ENCODE assay signal across 8 cellular contexts in genomic region chr1:10694633-10695627, GRCh38.
DNase-seq lines count a peak whose midpoint lies in the region; ATAC-seq and TF ChIP-seq lines count a peak whose summit lies in the region.

No MANE protein-coding gene starts in this region.

- no peaks in the 10 kb centered on the region for H3K9me3 ChIP-seq in ovary
- H3K9me3 ChIP-seq in thoracic aorta = no peaks in the 10 kb centered on the region

- intact Hi-C loops in Right ventricle myocardium superior (cut with DNase I) = no loop called here
- intact Hi-C loops in ovary (cut with DNase I) = loop anchor here in 1 of 4 donors (10.0 kb wide), 1 partner anchor 60 kb away; no protein-coding TSS in a partner anchor

- peak overlapping the region; percentile 48 for H3K4me3 ChIP-seq in H7 (ENCODE audit: insufficient read depth, low read depth, low read length)
- H3K4me3 ChIP-seq in ovary = peak overlapping the region; percentile 48
- H3K4me3 ChIP-seq in thoracic aorta = peak overlapping the region; percentile 80

- H3K27ac ChIP-seq in ovary = peak overlapping the region in 1 of 2 donors; percentile 61
- H3K27ac ChIP-seq in thoracic aorta = peak overlapping the region; percentile 79 to 83

- DNase-seq in DMS 273 treated with DMSO at 0.1 percent for 48 hours (lab: John Stamatoyannopoulos, UW) (peak; percentile 51), H7 (peak; percentile 100), NCI-H1048 (lab: John Stamatoyannopoulos, UW) (peak; percentile 59), SW480 (ENCODE audit: low spot score) (peak; percentile 84), Right ventricle myocardium superior (peak; percentile 94), ovary (peak; percentile 87 to 92 (median 90)), thoracic aorta (ENCODE audit: low spot score) (peak; percentile 57)
- DNase-seq in activated naive CD8-positive, alpha-beta T cell treated with anti-CD3 and anti-CD28 coated beads, Interleukin-2, amount 10 ng/mL, durations not matched to agents 7 days and 5 days = peak; percentile 83

- H3K4me3 Mint-ChIP-seq in activated naive CD8-positive, alpha-beta T cell treated with anti-CD3 and anti-CD28 coated beads, Interleukin-2, amount 10 ng/mL, durations not matched to agents 7 days and 5 days = peak overlapping the region; percentile 83

- POLR2A ChIA-PET in activated naive CD8-positive, alpha-beta T cell treated with anti-CD3 and anti-CD28 coated beads, Interleukin-2, amount 10 ng/mL, durations not matched to agents 7 days and 5 days (lab: Charles Lee) = no interaction called here

- H3K4me1 Mint-ChIP-seq in activated naive CD8-positive, alpha-beta T cell treated with anti-CD3 and anti-CD28 coated beads, Interleukin-2, amount 10 ng/mL, durations not matched to agents 7 days and 5 days = peaks cover 17% of the 10 kb centered on the region

- H3K27me3 Mint-ChIP-seq in activated naive CD8-positive, alpha-beta T cell treated with anti-CD3 and anti-CD28 coated beads, Interleukin-2, amount 10 ng/mL, durations not matched to agents 7 days and 5 days = peaks cover 10% of the 10 kb centered on the region

- TF ChIP-seq POLR2A in ovary (IDR thresholded peaks at IDR 0.05) = no peak

- no peaks in the 10 kb centered on the region for H3K9me3 Mint-ChIP-seq in activated naive CD8-positive, alpha-beta T cell treated with anti-CD3 and anti-CD28 coated beads, Interleukin-2, amount 10 ng/mL, durations not matched to agents 7 days and 5 days

- H3K4me1 ChIP-seq in ovary (ENCODE audit: insufficient read depth) (no peaks in the 10 kb centered on the region), thoracic aorta (ENCODE audit: control insufficient read depth in 1 of 2, low read depth in 2 of 2) (peaks cover 14 to 40% of the 10 kb centered on the region in 2 donors)

- peak; percentile 74 for ATAC-seq in activated naive CD8-positive, alpha-beta T cell treated with anti-CD3 and anti-CD28 coated beads, Interleukin-2, amount 10 ng/mL, durations not matched to agents 7 days and 5 days (ENCODE audit: low read depth)
- peak; percentile 82 for ATAC-seq in Right ventricle myocardium superior (ENCODE audit: poor library complexity)
- ATAC-seq in thoracic aorta (ENCODE audit: insufficient number of reproducible peaks, low FRiP score, low read depth) = peak; percentile 20

- TF ChIP-seq CTCF in ovary (IDR thresholded peaks at IDR 0.05) (no peak), thoracic aorta (IDR thresholded peaks at IDR 0.05) (no peak)

- no peaks in the 10 kb centered on the region for H3K36me3 Mint-ChIP-seq in activated naive CD8-positive, alpha-beta T cell treated with anti-CD3 and anti-CD28 coated beads, Interleukin-2, amount 10 ng/mL, durations not matched to agents 7 days and 5 days

- H3K27me3 ChIP-seq in H7 (ENCODE audit: control insufficient read depth, insufficient read depth, low read length) (peaks cover 16% of the 10 kb centered on the region), ovary (no peaks in the 10 kb centered on the region), thoracic aorta (replicated peaks; ENCODE audit: insufficient read depth) (no peaks in the 10 kb centered on the region)

- TF ChIP-seq EP300 in ovary (IDR thresholded peaks at IDR 0.05) = no peak

- H3K36me3 ChIP-seq in H7 (replicated peaks; ENCODE audit: control insufficient read depth, insufficient read depth, low read length) (no peaks in the 10 kb centered on the region), ovary (no peaks in the 10 kb centered on the region), thoracic aorta (no peaks in the 10 kb centered on the region)

- peak overlapping the region; percentile 73 for H3K27ac Mint-ChIP-seq in activated naive CD8-positive, alpha-beta T cell treated with anti-CD3 and anti-CD28 coated beads, Interleukin-2, amount 10 ng/mL, durations not matched to agents 7 days and 5 days

- WGBS in ovary, 3 donors = 2 to 6% (median 4%) methylated on average over 52 to 124 of the region's 126 CpGs

Comparison
In these comparisons a context has a peak if more than half of its experiments do, and no peak if none do; other contexts are left out.
1. ATAC-seq: peak in every context shown above with its lines; median percentile 82 in Right ventricle myocardium superior; 74 in activated naive CD8-positive, alpha-beta T cell treated with anti-CD3 and anti-CD28 coated beads, Interleukin-2, amount 10 ng/mL, durations not matched to agents 7 days and 5 days; 20 in thoracic aorta.